ENCODE assay signal across 1 cellular context in the genomic region with DNA sequence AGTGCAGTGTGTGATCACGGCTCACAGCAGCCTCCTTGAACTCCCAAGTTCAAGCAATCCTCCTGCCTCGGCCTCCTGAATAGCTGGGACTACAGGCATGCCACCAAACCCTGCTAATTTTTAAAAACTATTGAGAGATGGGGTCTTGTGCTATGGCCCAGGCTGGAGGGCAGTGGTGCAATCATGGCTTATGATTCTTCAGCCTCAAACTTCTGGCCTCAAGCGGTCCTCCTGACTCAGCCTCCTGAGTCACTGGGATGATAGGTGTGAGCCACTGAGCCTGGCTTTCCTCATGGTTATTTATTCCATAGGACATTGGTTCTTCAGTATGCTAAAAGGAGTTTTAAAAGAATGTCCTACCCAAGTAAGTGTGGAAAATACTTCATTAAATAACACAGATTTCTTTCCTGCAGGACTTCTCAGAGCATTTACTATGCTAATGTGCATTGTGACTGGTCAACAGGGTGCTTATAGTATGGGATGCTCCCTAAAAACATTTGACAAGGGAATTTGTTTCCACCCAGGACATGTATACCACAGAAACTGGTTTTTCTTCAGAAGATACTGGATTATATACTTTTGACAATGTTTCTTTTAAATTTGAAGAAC.
TF ChIP-seq lines count a peak whose summit lies in the region.

No MANE protein-coding gene starts in this region.

TF ChIP-seq in K562, 482 proteins besides CTCF, POLR2A, EP300 and RAD21 (continued from another document):
- TF ChIP-seq, protein P1, sequence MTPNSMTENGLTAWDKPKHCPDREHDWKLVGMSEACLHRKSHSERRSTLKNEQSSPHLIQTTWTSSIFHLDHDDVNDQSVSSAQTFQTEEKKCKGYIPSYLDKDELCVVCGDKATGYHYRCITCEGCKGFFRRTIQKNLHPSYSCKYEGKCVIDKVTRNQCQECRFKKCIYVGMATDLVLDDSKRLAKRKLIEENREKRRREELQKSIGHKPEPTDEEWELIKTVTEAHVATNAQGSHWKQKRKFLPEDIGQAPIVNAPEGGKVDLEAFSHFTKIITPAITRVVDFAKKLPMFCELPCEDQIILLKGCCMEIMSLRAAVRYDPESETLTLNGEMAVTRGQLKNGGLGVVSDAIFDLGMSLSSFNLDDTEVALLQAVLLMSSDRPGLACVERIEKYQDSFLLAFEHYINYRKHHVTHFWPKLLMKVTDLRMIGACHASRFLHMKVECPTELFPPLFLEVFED (CRISPR knock-in tag; conservative IDR thresholded peaks at IDR 0.05) = no peak
- TF ChIP-seq, protein P2, sequence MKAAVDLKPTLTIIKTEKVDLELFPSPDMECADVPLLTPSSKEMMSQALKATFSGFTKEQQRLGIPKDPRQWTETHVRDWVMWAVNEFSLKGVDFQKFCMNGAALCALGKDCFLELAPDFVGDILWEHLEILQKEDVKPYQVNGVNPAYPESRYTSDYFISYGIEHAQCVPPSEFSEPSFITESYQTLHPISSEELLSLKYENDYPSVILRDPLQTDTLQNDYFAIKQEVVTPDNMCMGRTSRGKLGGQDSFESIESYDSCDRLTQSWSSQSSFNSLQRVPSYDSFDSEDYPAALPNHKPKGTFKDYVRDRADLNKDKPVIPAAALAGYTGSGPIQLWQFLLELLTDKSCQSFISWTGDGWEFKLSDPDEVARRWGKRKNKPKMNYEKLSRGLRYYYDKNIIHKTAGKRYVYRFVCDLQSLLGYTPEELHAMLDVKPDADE (conservative IDR thresholded peaks at IDR 0.05; ENCODE audit: control insufficient read depth, low read depth, low read length) = no peak
- TF ChIP-seq ZNF239 (CRISPR knock-in tag; IDR thresholded peaks at IDR 0.05) = peak; percentile 94
- peak; percentile 30; the same call in 1 of the 2 replicates for TF ChIP-seq BCOR (IDR thresholded peaks at IDR 0.05)
- TF ChIP-seq ZNF124 (CRISPR knock-in tag; IDR thresholded peaks at IDR 0.05) = no peak
TF ChIP-seq in K562: peak in this region for 3.
